Comparison of ENCODE assay signal across 8 cellular contexts in genomic region chr6:159691963-159692287, GRCh38. TPM values are rescaled to one million over a fixed set of nuclear protein-coding genes. Genes with fewer than 3 reads are reported as not detected.
DNase-seq lines count a peak whose midpoint lies in the region; ATAC-seq, FAIRE-seq and TF ChIP-seq lines count a peak whose summit lies in the region.

No MANE protein-coding gene starts in this region.

- TF ChIP-seq RAD21 in K562 (CRISPR knock-in tag; conservative IDR thresholded peaks at IDR 0.05 in 1 of 2, IDR thresholded peaks at IDR 0.05 in 1 of 2) = no peak

- TF ChIP-seq EP300 in K562 (IDR thresholded peaks at IDR 0.05; ENCODE audit: low read length) = no peak

- H3K23ac ChIP-seq in mesenchymal stem cell (ENCODE audit: low read length in 2 of 2) = peak overlapping the region in 1 of 2 experiments; percentile 57

- H2AK5ac ChIP-seq in mesenchymal stem cell (ENCODE audit: low read length, severe bottlenecking) = peak overlapping the region; percentile 35

- H4K8ac ChIP-seq in mesenchymal stem cell (ENCODE audit: low read length) = no peak overlapping the region

- H2BK12ac ChIP-seq in mesenchymal stem cell (ENCODE audit: low read length in 2 of 2) = peak overlapping the region; percentile 32 to 49

- intact Hi-C loops in A673 (cut with micrococcal nuclease; ENCODE audit: unreplicated experiment) = loop anchor here (2.0 to 10.0 kb wide), 4 partner anchors 35 to 763 kb away; partner anchors contain the start of genes TCP1 and WTAP
- intact Hi-C loops in K562 (cut with micrococcal nuclease) = loop anchor here (1.0 to 5.0 kb wide), 4 partner anchors 69 to 410 kb away; partner anchors contain the start of gene MRPL18
- intact Hi-C loops in aorta (cut with DNase I) = loop anchor here (1.0 to 10.0 kb wide), 6 partner anchors 35 to 253 kb away; partner anchors contain the start of genes WTAP (in 2 of the 2) and MRPL18 (in 1 of the 2)

- no peaks in the 10 kb centered on the region for H3K27me3 ChIP-seq in A673 (replicated peaks; ENCODE audit: insufficient read depth, low read depth, low read length, poor library complexity)
- H3K27me3 ChIP-seq in K562 (ENCODE audit: control insufficient read depth in 2 of 2, insufficient read depth in 2 of 2, low read length in 2 of 2) = no peaks in the 10 kb centered on the region
- H3K27me3 ChIP-seq in mesenchymal stem cell (ENCODE audit: control insufficient read depth in 1 of 2, insufficient read depth in 1 of 2, low read length in 2 of 2) = no peaks in the 10 kb centered on the region
- no peaks in the 10 kb centered on the region for H3K27me3 ChIP-seq in aorta (ENCODE audit: control insufficient read depth in 1 of 2, insufficient read depth in 2 of 2, low read length in 1 of 2)

- FAIRE-seq in K562 (lab: Jason Lieb, UNC) = no peak

- no peak overlapping the region for H2BK5ac ChIP-seq in mesenchymal stem cell (ENCODE audit: low read depth, low read length, poor library complexity, severe bottlenecking)

- peak; percentile 4 for ATAC-seq in K562
- no peak for ATAC-seq in aorta (ENCODE audit: low FRiP score)

- no peaks in the 10 kb centered on the region for H3K9me1 ChIP-seq in K562 (ENCODE audit: control insufficient read depth, insufficient read depth, low read length)

- TF ChIP-seq POLR2A in K562 (conservative IDR thresholded peaks at IDR 0.05) = no peak

- H3K9ac ChIP-seq in K562 (ENCODE audit: insufficient read depth in 1 of 2, low read depth in 2 of 2, low read length in 2 of 2) (peak overlapping the region; percentile 89 to 99), mesenchymal stem cell (ENCODE audit: low read length) (peak overlapping the region; percentile 94)

- peaks cover 60% of the 10 kb centered on the region for H3K79me2 ChIP-seq in K562 (ENCODE audit: control insufficient read depth, insufficient read depth, low read length)

- H3K18ac ChIP-seq in mesenchymal stem cell (ENCODE audit: low read depth in 1 of 2, low read length in 2 of 2) = peak overlapping the region in 1 of 2 experiments; percentile 11

- H3K4ac ChIP-seq in mesenchymal stem cell (ENCODE audit: low read depth in 1 of 2, low read length in 2 of 2) = peak overlapping the region in 1 of 2 experiments; percentile 24

- H3K36me3 ChIP-seq in A673 (ENCODE audit: insufficient read depth, low read length, poor library complexity, severe bottlenecking) (peaks cover 6% of the 10 kb centered on the region), K562 (ENCODE audit: control insufficient read depth, insufficient read depth, low read length) (peaks cover 52% of the 10 kb centered on the region), mesenchymal stem cell (ENCODE audit: control insufficient read depth in 1 of 2, insufficient read depth in 2 of 2, low read depth in 1 of 2, low read length in 2 of 2) (peaks cover 20 to 58% of the 10 kb centered on the region in 2 experiments), aorta (ENCODE audit: control insufficient read depth in 1 of 2, insufficient read depth in 2 of 2, low read length in 1 of 2) (no peaks in the 10 kb centered on the region)

- in situ Hi-C loops in K562 (cut with MboI) = no loop called here

- H2BK15ac ChIP-seq in mesenchymal stem cell (ENCODE audit: low read depth, poor library complexity, severe bottlenecking) = no peak overlapping the region

- peak overlapping the region in 1 of 2 experiments; percentile 74 for H3K14ac ChIP-seq in mesenchymal stem cell (ENCODE audit: low read length in 2 of 2)

- peaks cover 9% of the 10 kb centered on the region for H4K20me1 ChIP-seq in K562 (replicated peaks; ENCODE audit: control insufficient read depth, insufficient read depth, low read length)

- peaks cover 29% of the 10 kb centered on the region for H3K79me1 ChIP-seq in mesenchymal stem cell (replicated peaks; ENCODE audit: low read length, poor library complexity, severe bottlenecking)

- H3K4me1 ChIP-seq in A673 (ENCODE audit: insufficient read depth, low read length, poor library complexity, severe bottlenecking) (peaks cover 9% of the 10 kb centered on the region), K562 (replicated peaks in 1 of 2; ENCODE audit: control insufficient read depth in 2 of 2, insufficient read depth in 2 of 2, low read length in 2 of 2) (peaks cover 19 to 25% of the 10 kb centered on the region in 2 experiments; a peak in 4 of 5 replicates), mesenchymal stem cell (ENCODE audit: control insufficient read depth, insufficient read depth, low read depth, low read length) (peaks cover 14% of the 10 kb centered on the region), aorta (ENCODE audit: control insufficient read depth in 1 of 2, insufficient read depth in 2 of 2, low read length in 2 of 2) (no peaks in the 10 kb centered on the region)

- H2AFZ ChIP-seq in K562 (ENCODE audit: low read depth, low read length) (peak overlapping the region; percentile 80; the same call in 1 of the 2 replicates), mesenchymal stem cell (ENCODE audit: low read depth, low read length) (no peak overlapping the region)

- H3K4me3 ChIP-seq in A673 (ENCODE audit: low read depth, low read length, poor library complexity, severe bottlenecking) (peak overlapping the region; percentile 97), K562 (peak overlapping the region; percentile 93), mesenchymal stem cell (ENCODE audit: insufficient read depth in 1 of 2, low read depth in 1 of 2, low read length in 2 of 2) (peak overlapping the region; percentile 42 to 94), aorta (ENCODE audit: low read length in 2 of 2) (peak overlapping the region; percentile 29 to 96)

- TF ChIP-seq CTCF in A673 (conservative IDR thresholded peaks at IDR 0.05; ENCODE audit: low read depth, low read length) (no peak), K562 (IDR thresholded peaks at IDR 0.05 in 2 of 3, conservative IDR thresholded peaks at IDR 0.05 in 1 of 3; ENCODE audit: insufficient read depth in 2 of 3, low read depth in 1 of 3, low read length in 3 of 3) (no peak)

- WGBS in K562 (ENCODE audit: insufficient coverage, low coverage, missing lambda C conversion rate) = 5% methylated on average over 7 of the region's 7 CpGs
- WGBS in mesenchymal stem cell = 66% methylated on average over 7 of the region's 7 CpGs
- WGBS in aorta, 2 donors = 31 to 35% methylated on average over 7 of the region's 7 CpGs

- H3K9me3 ChIP-seq in A673 (ENCODE audit: low read depth, low read length, poor library complexity, severe bottlenecking) (no peaks in the 10 kb centered on the region), K562 (replicated peaks; ENCODE audit: control insufficient read depth, insufficient read depth, low read depth, low read length) (no peaks in the 10 kb centered on the region), mesenchymal stem cell (ENCODE audit: control insufficient read depth, low read length) (no peaks in the 10 kb centered on the region), aorta (ENCODE audit: control insufficient read depth, low read length) (no peaks in the 10 kb centered on the region)

- H3K4me2 ChIP-seq in K562 (ENCODE audit: insufficient read depth, low read length) (peak overlapping the region; percentile 96), mesenchymal stem cell (ENCODE audit: low read length, poor library complexity, severe bottlenecking) (peak overlapping the region; percentile 92)

- BruUV-seq in A673 (replicated peaks; lab: Mats Ljungman, UMichigan) (no TSS peak), K562 (replicated peaks; lab: Mats Ljungman, UMichigan) (no TSS peak)

- no peak overlapping the region for H4K91ac ChIP-seq in mesenchymal stem cell (ENCODE audit: low read length)

- H3K27ac ChIP-seq in A673 (ENCODE audit: low read depth, low read length, poor library complexity, severe bottlenecking) (peak overlapping the region; percentile 93), K562 (ENCODE audit: extremely low read depth, low read depth, low read length) (peak overlapping the region; percentile 98; the same call in 2 of the 3 replicates), mesenchymal stem cell (ENCODE audit: low read length, poor library complexity, severe bottlenecking) (peak overlapping the region; percentile 1), aorta (ENCODE audit: low read depth in 1 of 2, low read length in 2 of 2) (peak overlapping the region in 1 of 2 donors; percentile 12)

- POLR2A ChIA-PET in A673 (lab: Charles Lee; ENCODE audit: low non-redundant PET) = interaction anchor here (0.6 kb wide), 1 partner anchor 33 kb away, joined by 3 read pairs; no protein-coding TSS in a partner anchor
- POLR2A ChIA-PET in HEK293T (lab: Yijun Ruan, JAX) = interaction anchor here (0.8 to 3.5 kb wide), 6 partner anchors 9 to 98 kb away, joined by 4 to 25 read pairs (median 6); partner anchors contain the start of genes ACAT2, MRPL18, TCP1 and WTAP
- POLR2A ChIA-PET in K562 (lab: Yijun Ruan, JAX) = interaction anchor here (0.6 to 3.1 kb wide), 10 partner anchors 10 to 1047 kb away, joined by 3 to 16 read pairs (median 4); partner anchors contain the start of genes DYNLT1, MRPL18, TCP1 and WTAP

- DNase-seq in A673 (ENCODE audit: low spot score) (no peak), HEK293T (ENCODE audit: extremely low spot score) (peak; percentile 16), K562 (ENCODE audit: extremely low read depth in 1 of 4, low spot score in 3 of 4) (peak in 3 of 4 experiments; percentile 25 to 33 (median 32)), mesenchymal stem cell (peak; percentile 28), aorta (no peak), NCI-H446 (lab: John Stamatoyannopoulos, UW) (no peak), GM19238 (ENCODE audit: insufficient read length, low spot score) (no peak), GDM1 (lab: John Stamatoyannopoulos, UW) (no peak)

- H2BK120ac ChIP-seq in mesenchymal stem cell (ENCODE audit: low read depth, low read length) = no peak overlapping the region

- CTCF ChIA-PET in A673 (lab: Charles Lee) (interaction anchor here (0.8 kb wide), 1 partner anchor 161 kb away, joined by 7 read pairs; no protein-coding TSS in a partner anchor), HEK293T (lab: Yijun Ruan, JAX) (interaction anchor here (0.7 to 1.3 kb wide), 4 partner anchors 26 to 161 kb away, joined by 3 read pairs; no protein-coding TSS in a partner anchor), K562 (lab: Yijun Ruan, JAX; ENCODE audit: low intra/inter-chr PET ratio) (interaction anchor here (0.7 to 1.0 kb wide), 4 partner anchors 96 to 411 kb away, joined by 3 to 4 read pairs (median 3); no protein-coding TSS in a partner anchor)

RNA-seq across cellular contexts. Expression of gene SOD2, which starts 1.1 kb away (rescaled TPM):
- total RNA-seq in A673 (2021) = 139 and 159 TPM in 2 replicates
- 40.8 and 47.2 TPM in 2 replicates for total RNA-seq in K562 (2011; cell fraction: chromatin; rRNA removed; ENCODE audit: low replicate concordance)
- 16.8 and 23.3 TPM in 2 replicates for total RNA-seq in K562 (2011; cell fraction: nucleolus; rRNA removed)
- total RNA-seq in K562 (2011; cell fraction: nucleoplasm; rRNA removed) = 28.5 and 41.5 TPM in 2 replicates
- total RNA-seq in K562 (2014; rRNA removed) = 87.0 and 95.0 TPM in 2 replicates
- total RNA-seq in K562 (2014; rRNA removed; fragmentation: Illumina TruSeq; extraction: Trizol) = 120 and 127 TPM in 2 replicates
- 113 and 115 TPM in 2 replicates for total RNA-seq in K562 (2015; rRNA removed; fragmentation: Illumina TruSeq; extraction: Trizol)
- 140 and 147 TPM in 2 replicates for total RNA-seq in K562 (2021)
- 95.8 and 116 TPM in 2 replicates for polyA plus RNA-seq in K562 (2011; rRNA removed)
- 66.2 and 79.3 TPM in 2 replicates for polyA plus RNA-seq in K562 (2011; cell fraction: cytosol; rRNA removed)
- polyA plus RNA-seq in K562 (2011; cell fraction: nucleus; rRNA removed) = 22.1 and 31.7 TPM in 2 replicates
- 90.1 and 109 TPM in 2 replicates for polyA plus RNA-seq in K562 (2012)
- polyA plus RNA-seq in K562 (2014; fragmentation: Illumina TruSeq; extraction: Trizol) = 113 and 115 TPM in 2 replicates
- polyA plus RNA-seq in K562 (2014; fragmentation: Nextera tagmentation; extraction: Ambion mirVana) = 10 to 100 TPM; 39.8 to 58.3 TPM
- polyA plus RNA-seq in K562 (2014; rRNA removed) = 86.6 and 111 TPM in 2 replicates
- polyA minus RNA-seq in K562 (2011; rRNA and poly(A)+ RNA removed) = 123 and 131 TPM in 2 replicates
- 56.7 and 65.4 TPM in 2 replicates for polyA minus RNA-seq in K562 (2011; cell fraction: cytosol; rRNA and poly(A)+ RNA removed)
- 17.0 and 33.3 TPM in 2 replicates for polyA minus RNA-seq in K562 (2011; cell fraction: nucleus; rRNA and poly(A)+ RNA removed)
- polyA plus RNA-seq in mesenchymal stem cell (2013, experiment 1 of 2) = 86.6 TPM
- 89.2 TPM for polyA plus RNA-seq in mesenchymal stem cell (2013, experiment 2 of 2)
- total RNA-seq in aorta = 100 to 1,000 TPM; 387 to 624 TPM
- 100 to 1,000 TPM in 1 of 2 donors, 10 to 100 TPM in 1; 98.1 to 209 TPM for polyA plus RNA-seq in aorta

RNA-seq across cellular contexts. Expression of gene WTAP, which starts 35.4 kb away (rescaled TPM):
- total RNA-seq in A673 (2021) = 109 and 110 TPM in 2 replicates
- 63.3 and 139 TPM in 2 replicates for total RNA-seq in K562 (2011; cell fraction: chromatin; rRNA removed; ENCODE audit: low replicate concordance)
- total RNA-seq in K562 (2011; cell fraction: nucleolus; rRNA removed) = 28.2 and 43.2 TPM in 2 replicates
- total RNA-seq in K562 (2011; cell fraction: nucleoplasm; rRNA removed) = 89.1 and 167 TPM in 2 replicates
- 84.3 and 86.0 TPM in 2 replicates for total RNA-seq in K562 (2014; rRNA removed)
- 110 and 124 TPM in 2 replicates for total RNA-seq in K562 (2014; rRNA removed; fragmentation: Illumina TruSeq; extraction: Trizol)
- 117 and 123 TPM in 2 replicates for total RNA-seq in K562 (2015; rRNA removed; fragmentation: Illumina TruSeq; extraction: Trizol)
- total RNA-seq in K562 (2021) = 105 and 110 TPM in 2 replicates
- 34.7 and 52.4 TPM in 2 replicates for polyA plus RNA-seq in K562 (2011; rRNA removed)
- polyA plus RNA-seq in K562 (2011; cell fraction: cytosol; rRNA removed) = 13.4 and 22.5 TPM in 2 replicates
- 36.2 and 36.5 TPM in 2 replicates for polyA plus RNA-seq in K562 (2011; cell fraction: nucleus; rRNA removed)
- polyA plus RNA-seq in K562 (2012) = 76.6 and 96.2 TPM in 2 replicates
- 143 and 156 TPM in 2 replicates for polyA plus RNA-seq in K562 (2014; fragmentation: Illumina TruSeq; extraction: Trizol)
- 100 to 1,000 TPM in 1 of 2 experiments, 10 to 100 TPM in 1; 73.9 to 115 TPM for polyA plus RNA-seq in K562 (2014; fragmentation: Nextera tagmentation; extraction: Ambion mirVana)
- polyA plus RNA-seq in K562 (2014; rRNA removed) = 83.8 and 91.3 TPM in 2 replicates
- 111 TPM in 2 replicates for polyA minus RNA-seq in K562 (2011; rRNA and poly(A)+ RNA removed)
- 27.6 and 33.8 TPM in 2 replicates for polyA minus RNA-seq in K562 (2011; cell fraction: cytosol; rRNA and poly(A)+ RNA removed)
- 46.2 and 76.4 TPM in 2 replicates for polyA minus RNA-seq in K562 (2011; cell fraction: nucleus; rRNA and poly(A)+ RNA removed)
- polyA plus RNA-seq in mesenchymal stem cell (2013, experiment 1 of 2) = 66.5 TPM
- 69.2 TPM for polyA plus RNA-seq in mesenchymal stem cell (2013, experiment 2 of 2)
- 10 to 100 TPM; 91.7 to 94.7 TPM for total RNA-seq in aorta
- 10 to 100 TPM; 67.7 to 83.8 TPM for polyA plus RNA-seq in aorta

Comparison
In these comparisons a context has a peak if more than half of its experiments do, and no peak if none do; other contexts are left out.
1. DNase-seq: peak in HEK293T (single experiment), K562 (3 of 4) and mesenchymal stem cell (single experiment); none in A673 (single experiment), aorta (0 of 2), NCI-H446 (0 of 2), GM19238 (single experiment) and GDM1 (single experiment).
2. Peak in every context shown above with its lines, with median percentiles within 50 percentile points of each other: H3K4me3 ChIP-seq.